In the genomic region with DNA sequence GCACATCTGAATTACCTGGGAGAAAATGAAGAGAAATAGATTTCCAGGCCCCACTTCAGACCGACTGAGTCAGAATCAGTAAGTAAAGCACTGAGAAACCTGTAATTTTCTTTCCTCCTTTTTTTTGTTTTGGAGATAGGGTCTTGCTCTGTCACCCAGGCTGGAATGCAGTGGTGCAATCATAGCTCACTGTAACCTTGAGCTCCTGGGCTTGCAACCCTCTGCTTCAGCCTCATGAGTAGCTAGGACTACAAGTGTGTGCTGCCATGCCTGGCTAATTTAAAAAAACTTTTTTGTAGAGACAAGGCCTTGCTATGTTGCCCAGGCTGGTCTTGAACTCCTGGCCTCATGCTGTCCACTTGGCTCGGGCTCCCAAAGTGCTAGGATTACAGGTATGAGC, we compare ENCODE assay signal across 14 cellular contexts.
DNase-seq lines count a peak whose midpoint lies in the region; ATAC-seq and TF ChIP-seq lines count a peak whose summit lies in the region.
"Had no signal": no experiment of that assay in that cellular context is flagged by ENCODE, and none has a peak within 500 bp of the region (broad histone marks: within the 10 kb centered on the region; RNA-seq: fewer than 3 reads in every experiment).

No MANE protein-coding gene starts in this region.

- 0 out of 3 replicates have a peak, but pooled peaks cover 4% of the 10 kb centered on the region for H3K9me3 Mint-ChIP-seq in GM23338
- H3K9me3 Mint-ChIP-seq in neural progenitor cell = peaks cover 16% of the 10 kb centered on the region
- H3K9me3 Mint-ChIP-seq: CD8-positive, alpha-beta T cell; H9 had no signal

- WGBS in tibial nerve, 2 donors = 83 to 86% methylated on average over 2 of the region's 2 CpGs

- no peaks in the 10 kb centered on the region for H3K9me3 ChIP-seq in neural progenitor cell (ENCODE audit: low read depth)
- peaks cover 0 to 8% (median 0%) of the 10 kb centered on the region in 4 donors for H3K9me3 ChIP-seq in tibial nerve
- H3K9me3 ChIP-seq: A549 had no signal

- no peak overlapping the region for H3K27ac ChIP-seq in GM23338 (ENCODE audit: low read depth)
- no peak overlapping the region for H3K27ac ChIP-seq in neural progenitor cell
- no peak overlapping the region for H3K27ac ChIP-seq in tibial nerve
- H3K27ac ChIP-seq: A549, GM23248 had no signal

- H3K4me3 ChIP-seq in GM23338 (no peak overlapping the region), neural progenitor cell (no peak overlapping the region), tibial nerve (no peak overlapping the region)
- H3K4me3 ChIP-seq: A549, GM12878, GM23248 had no signal

- peaks cover 27% of the 10 kb centered on the region for H3K4me1 Mint-ChIP-seq in GM23338
- H3K4me1 Mint-ChIP-seq in neural progenitor cell = peaks cover 21% of the 10 kb centered on the region
- H3K4me1 Mint-ChIP-seq: CD14-positive monocyte, IgD-negative memory B cell had no signal

- no peak for TF ChIP-seq CTCF in GM23338 (conservative IDR thresholded peaks at IDR 0.05; ENCODE audit: low read depth in 2 of 2)
- no peak for TF ChIP-seq CTCF in neural progenitor cell (IDR thresholded peaks at IDR 0.05)
- no peak for TF ChIP-seq CTCF in tibial nerve (IDR thresholded peaks at IDR 0.05)

- TF ChIP-seq POLR2A in tibial nerve (IDR thresholded peaks at IDR 0.05) = no peak

- no peaks in the 10 kb centered on the region for H3K27me3 ChIP-seq in GM23338 (ENCODE audit: insufficient read depth)
- no peaks in the 10 kb centered on the region for H3K27me3 ChIP-seq in neural progenitor cell
- no peaks in the 10 kb centered on the region for H3K27me3 ChIP-seq in tibial nerve

- H3K27ac Mint-ChIP-seq in GM23338 (no peak overlapping the region), neural progenitor cell (peak overlapping the region; percentile 42)
- H3K27ac Mint-ChIP-seq: CD14-positive monocyte; CD8-positive, alpha-beta T cell; H9; IgD-negative memory B cell had no signal

- no peak overlapping the region for H3K9ac ChIP-seq in neural progenitor cell
- H3K9ac ChIP-seq: GM23248 had no signal

- no peaks in the 10 kb centered on the region for H3K27me3 Mint-ChIP-seq in GM23338 (ENCODE audit: insufficient read depth, low read depth, poor library complexity)
- peaks cover 6% of the 10 kb centered on the region for H3K27me3 Mint-ChIP-seq in neural progenitor cell (ENCODE audit: insufficient read depth, low read depth)
- H3K27me3 Mint-ChIP-seq: IgD-negative memory B cell had no signal

- H3K4me2 ChIP-seq in GM23338 (no peak overlapping the region), neural progenitor cell (no peak overlapping the region)
- H3K4me2 ChIP-seq: A549 had no signal

- H2AFZ ChIP-seq in GM23338 = peak overlapping the region; percentile 95; the same call in 1 of the 2 replicates
- no peak overlapping the region for H2AFZ ChIP-seq in neural progenitor cell (replicated peaks)
- H2AFZ ChIP-seq: GM23248 had no signal

- peaks cover 4% of the 10 kb centered on the region; the same call in 1 of the 2 replicates for H3K9me2 ChIP-seq in GM23338 (ENCODE audit: insufficient read depth)

- H3K36me3 Mint-ChIP-seq in GM23338 (ENCODE audit: low read depth) (no peaks in the 10 kb centered on the region), neural progenitor cell (no peaks in the 10 kb centered on the region)
- H3K36me3 Mint-ChIP-seq: CD14-positive monocyte; CD8-positive, alpha-beta T cell; IgD-negative memory B cell had no signal

- no peaks in the 10 kb centered on the region for H4K20me1 ChIP-seq in GM23338 (replicated peaks; ENCODE audit: insufficient read depth)
- no peaks in the 10 kb centered on the region for H4K20me1 ChIP-seq in neural progenitor cell (ENCODE audit: low read depth)

- no peak for TF ChIP-seq EP300 in tibial nerve (IDR thresholded peaks at IDR 0.05)

- H3K4me1 ChIP-seq in GM23338 (ENCODE audit: insufficient read depth) (peaks cover 15% of the 10 kb centered on the region), neural progenitor cell (peaks cover 20% of the 10 kb centered on the region), tibial nerve (no peaks in the 10 kb centered on the region)
- H3K4me1 ChIP-seq: A549 had no signal

- H3K79me2 ChIP-seq in GM23338 (replicated peaks; ENCODE audit: insufficient read depth) (no peaks in the 10 kb centered on the region), neural progenitor cell (ENCODE audit: low read depth) (no peaks in the 10 kb centered on the region)

- H3K4me3 Mint-ChIP-seq in GM23338 (no peak overlapping the region), neural progenitor cell (no peak overlapping the region)
- H3K4me3 Mint-ChIP-seq: CD14-positive monocyte; CD8-positive, alpha-beta T cell; H9; IgD-negative memory B cell had no signal

- ATAC-seq in GM23338 = no peak
- ATAC-seq: A549; CD8-positive, alpha-beta T cell; GM12878 had no signal

- H3F3A ChIP-seq in GM23338 (replicated peaks; ENCODE audit: low read depth) = no peaks in the 10 kb centered on the region
- H3F3A ChIP-seq in neural progenitor cell (ENCODE audit: low read depth) = peaks cover 9% of the 10 kb centered on the region

- DNase-seq in GM23338 (ENCODE audit: low spot score) (no peak), amniotic epithelial cell (ENCODE audit: low read depth) (peak; percentile 70), neural progenitor cell (ENCODE audit: low spot score) (no peak), RPMI8226 (no peak), tibial nerve (ENCODE audit: low spot score in 2 of 2) (no peak), AG20443 (ENCODE audit: low spot score) (no peak)
- DNase-seq: CD8-positive, alpha-beta T cell; COR-L47; GM23248; H9 had no signal

- H3K36me3 ChIP-seq in GM23338 (ENCODE audit: insufficient read depth) (no peaks in the 10 kb centered on the region), neural progenitor cell (no peaks in the 10 kb centered on the region), tibial nerve (no peaks in the 10 kb centered on the region)

TF ChIP-seq in GM23338, 12 proteins besides CTCF, POLR2A, EP300 and RAD21:
- no peak for TF ChIP-seq STAT1 (IDR thresholded peaks at IDR 0.05; ENCODE audit: unreplicated experiment)
- TF ChIP-seq ZNF331 (CRISPR knock-in tag; IDR thresholded peaks at IDR 0.05; ENCODE audit: low read depth) = no peak
- no peak for TF ChIP-seq CREB1 (CRISPR knock-in tag; IDR thresholded peaks at IDR 0.05; ENCODE audit: low read depth)
- no peak for TF ChIP-seq ZNF114 (CRISPR knock-in tag; IDR thresholded peaks at IDR 0.05)
- TF ChIP-seq, protein P1, sequence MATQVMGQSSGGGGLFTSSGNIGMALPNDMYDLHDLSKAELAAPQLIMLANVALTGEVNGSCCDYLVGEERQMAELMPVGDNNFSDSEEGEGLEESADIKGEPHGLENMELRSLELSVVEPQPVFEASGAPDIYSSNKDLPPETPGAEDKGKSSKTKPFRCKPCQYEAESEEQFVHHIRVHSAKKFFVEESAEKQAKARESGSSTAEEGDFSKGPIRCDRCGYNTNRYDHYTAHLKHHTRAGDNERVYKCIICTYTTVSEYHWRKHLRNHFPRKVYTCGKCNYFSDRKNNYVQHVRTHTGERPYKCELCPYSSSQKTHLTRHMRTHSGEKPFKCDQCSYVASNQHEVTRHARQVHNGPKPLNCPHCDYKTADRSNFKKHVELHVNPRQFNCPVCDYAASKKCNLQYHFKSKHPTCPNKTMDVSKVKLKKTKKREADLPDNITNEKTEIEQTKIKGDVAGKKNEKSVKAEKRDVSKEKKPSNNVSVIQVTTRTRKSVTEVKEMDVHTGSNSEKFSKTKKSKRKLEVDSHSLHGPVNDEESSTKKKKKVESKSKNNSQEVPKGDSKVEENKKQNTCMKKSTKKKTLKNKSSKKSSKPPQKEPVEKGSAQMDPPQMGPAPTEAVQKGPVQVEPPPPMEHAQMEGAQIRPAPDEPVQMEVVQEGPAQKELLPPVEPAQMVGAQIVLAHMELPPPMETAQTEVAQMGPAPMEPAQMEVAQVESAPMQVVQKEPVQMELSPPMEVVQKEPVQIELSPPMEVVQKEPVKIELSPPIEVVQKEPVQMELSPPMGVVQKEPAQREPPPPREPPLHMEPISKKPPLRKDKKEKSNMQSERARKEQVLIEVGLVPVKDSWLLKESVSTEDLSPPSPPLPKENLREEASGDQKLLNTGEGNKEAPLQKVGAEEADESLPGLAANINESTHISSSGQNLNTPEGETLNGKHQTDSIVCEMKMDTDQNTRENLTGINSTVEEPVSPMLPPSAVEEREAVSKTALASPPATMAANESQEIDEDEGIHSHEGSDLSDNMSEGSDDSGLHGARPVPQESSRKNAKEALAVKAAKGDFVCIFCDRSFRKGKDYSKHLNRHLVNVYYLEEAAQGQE (IDR thresholded peaks at IDR 0.05; ENCODE audit: unreplicated experiment) = no peak
- TF ChIP-seq EZH2phosphoT487 (IDR thresholded peaks at IDR 0.05; ENCODE audit: unreplicated experiment) = no peak
- TF ChIP-seq NANOG (IDR thresholded peaks at IDR 0.05; ENCODE audit: borderline replicate concordance) = no peak
